Comparison of ENCODE assay signal across 1 cellular context in the genomic region with DNA sequence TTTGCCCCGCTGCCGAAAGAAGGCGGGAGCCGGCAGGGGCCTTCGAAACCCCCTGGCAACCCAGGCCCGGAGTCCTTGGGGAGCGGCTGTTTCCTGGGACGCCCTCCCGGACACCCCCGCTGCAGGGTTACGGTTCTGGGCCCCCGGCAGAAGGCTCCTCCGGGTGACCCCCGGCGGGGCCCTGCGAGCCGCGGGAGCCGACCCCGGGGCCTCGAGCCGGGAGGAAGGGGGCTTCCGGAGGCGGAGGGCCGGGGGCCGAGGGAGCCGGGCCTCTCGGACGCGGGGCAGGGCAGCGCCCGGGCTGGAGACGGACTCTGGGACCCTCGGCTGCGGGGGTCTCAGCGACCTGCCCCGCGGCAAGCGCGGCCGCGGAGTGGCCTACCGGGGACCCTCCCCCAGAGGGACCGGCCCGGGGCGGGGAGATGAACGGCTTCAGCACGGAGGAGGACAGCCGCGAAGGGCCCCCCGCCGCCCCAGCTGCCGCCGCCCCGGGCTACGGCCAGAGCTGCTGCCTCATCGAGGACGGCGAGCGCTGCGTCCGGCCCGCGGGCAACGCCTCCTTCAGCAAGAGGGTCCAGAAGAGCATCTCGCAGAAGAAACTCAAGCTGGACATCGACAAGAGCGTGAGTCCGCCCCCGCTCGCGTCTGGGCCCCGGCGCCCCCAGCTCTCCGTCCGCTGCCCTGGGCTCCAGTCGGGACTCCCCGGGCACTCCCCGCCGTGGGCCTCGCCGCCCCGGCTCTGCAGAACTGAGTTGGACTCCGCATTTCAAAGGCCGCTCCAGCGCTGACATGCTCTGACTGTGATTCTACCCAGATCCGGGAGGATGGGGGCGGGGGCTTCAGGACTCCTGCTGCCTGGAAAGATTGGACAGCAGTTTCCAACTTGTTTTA.
TF ChIP-seq lines count a peak whose summit lies in the region.

No MANE protein-coding gene starts in this region.

TF ChIP-seq in HEK293, 187 proteins besides CTCF, POLR2A, EP300 and RAD21 (continued from another document):
- TF ChIP-seq, protein P1, sequence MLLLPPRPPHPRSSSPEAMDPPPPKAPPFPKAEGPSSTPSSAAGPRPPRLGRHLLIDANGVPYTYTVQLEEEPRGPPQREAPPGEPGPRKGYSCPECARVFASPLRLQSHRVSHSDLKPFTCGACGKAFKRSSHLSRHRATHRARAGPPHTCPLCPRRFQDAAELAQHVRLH (tag by site-specific recombination; IDR thresholded peaks at IDR 0.05): no peak
- TF ChIP-seq ZNF600 (tag by site-specific recombination; IDR thresholded peaks at IDR 0.05): peak; percentile 95
- TF ChIP-seq ZBTB8A (tag by site-specific recombination; IDR thresholded peaks at IDR 0.05): peak; percentile 26; the same call in 1 of the 2 replicates
- TF ChIP-seq, protein P2, sequence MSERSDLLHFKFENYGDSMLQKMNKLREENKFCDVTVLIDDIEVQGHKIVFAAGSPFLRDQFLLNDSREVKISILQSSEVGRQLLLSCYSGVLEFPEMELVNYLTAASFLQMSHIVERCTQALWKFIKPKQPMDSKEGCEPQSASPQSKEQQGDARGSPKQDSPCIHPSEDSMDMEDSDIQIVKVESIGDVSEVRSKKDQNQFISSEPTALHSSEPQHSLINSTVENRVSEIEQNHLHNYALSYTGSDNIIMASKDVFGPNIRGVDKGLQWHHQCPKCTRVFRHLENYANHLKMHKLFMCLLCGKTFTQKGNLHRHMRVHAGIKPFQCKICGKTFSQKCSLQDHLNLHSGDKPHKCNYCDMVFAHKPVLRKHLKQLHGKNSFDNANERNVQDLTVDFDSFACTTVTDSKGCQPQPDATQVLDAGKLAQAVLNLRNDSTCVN (tag by site-specific recombination; optimal IDR thresholded peaks at IDR 0.05): peak; percentile 49
- TF ChIP-seq ZNF404 (tag by site-specific recombination; IDR thresholded peaks at IDR 0.05): no peak
- TF ChIP-seq KLF9 (tag by site-specific recombination; IDR thresholded peaks at IDR 0.05; ENCODE audit: low read depth): peak; percentile 68; the same call in 1 of the 2 replicates
- TF ChIP-seq, protein P3, sequence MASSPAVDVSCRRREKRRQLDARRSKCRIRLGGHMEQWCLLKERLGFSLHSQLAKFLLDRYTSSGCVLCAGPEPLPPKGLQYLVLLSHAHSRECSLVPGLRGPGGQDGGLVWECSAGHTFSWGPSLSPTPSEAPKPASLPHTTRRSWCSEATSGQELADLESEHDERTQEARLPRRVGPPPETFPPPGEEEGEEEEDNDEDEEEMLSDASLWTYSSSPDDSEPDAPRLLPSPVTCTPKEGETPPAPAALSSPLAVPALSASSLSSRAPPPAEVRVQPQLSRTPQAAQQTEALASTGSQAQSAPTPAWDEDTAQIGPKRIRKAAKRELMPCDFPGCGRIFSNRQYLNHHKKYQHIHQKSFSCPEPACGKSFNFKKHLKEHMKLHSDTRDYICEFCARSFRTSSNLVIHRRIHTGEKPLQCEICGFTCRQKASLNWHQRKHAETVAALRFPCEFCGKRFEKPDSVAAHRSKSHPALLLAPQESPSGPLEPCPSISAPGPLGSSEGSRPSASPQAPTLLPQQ (tag by site-specific recombination; IDR thresholded peaks at IDR 0.05): 0 out of 2 replicates have a peak, but pooled peaks have one; percentile 16
- TF ChIP-seq ZNF114 (tag by site-specific recombination; IDR thresholded peaks at IDR 0.05): no peak
- peak; percentile 56; the same call in 1 of the 2 replicates for TF ChIP-seq ZEB2 (tag by site-specific recombination; IDR thresholded peaks at IDR 0.05)
- TF ChIP-seq ZFP37 (tag by site-specific recombination; IDR thresholded peaks at IDR 0.05): peak; percentile 19; the same call in 1 of the 2 replicates
- TF ChIP-seq ZNF561 (tag by site-specific recombination; IDR thresholded peaks at IDR 0.05; ENCODE audit: borderline replicate concordance): peak; percentile 49; the same call in 1 of the 2 replicates
- TF ChIP-seq ZXDB (tag by site-specific recombination; IDR thresholded peaks at IDR 0.05): peak; percentile 12; the same call in 1 of the 2 replicates
- 0 out of 2 replicates have a peak, but pooled peaks have one; percentile 21 for TF ChIP-seq KLF7 (tag by site-specific recombination; IDR thresholded peaks at IDR 0.05; ENCODE audit: borderline replicate concordance)
- TF ChIP-seq ZNF529 (tag by site-specific recombination; IDR thresholded peaks at IDR 0.05; ENCODE audit: insufficient replicate concordance): no peak
- TF ChIP-seq ZNF335 (tag by site-specific recombination; conservative IDR thresholded peaks at IDR 0.05): peak; percentile 63; the same call in 1 of the 2 replicates
- 0 out of 2 replicates have a peak, but pooled peaks have one; percentile 14 for TF ChIP-seq ZNF76 (tag by site-specific recombination; IDR thresholded peaks at IDR 0.05; ENCODE audit: borderline replicate concordance, low read depth)
- TF ChIP-seq ZSCAN16 (tag by site-specific recombination; IDR thresholded peaks at IDR 0.05): no peak
- TF ChIP-seq, protein P4, sequence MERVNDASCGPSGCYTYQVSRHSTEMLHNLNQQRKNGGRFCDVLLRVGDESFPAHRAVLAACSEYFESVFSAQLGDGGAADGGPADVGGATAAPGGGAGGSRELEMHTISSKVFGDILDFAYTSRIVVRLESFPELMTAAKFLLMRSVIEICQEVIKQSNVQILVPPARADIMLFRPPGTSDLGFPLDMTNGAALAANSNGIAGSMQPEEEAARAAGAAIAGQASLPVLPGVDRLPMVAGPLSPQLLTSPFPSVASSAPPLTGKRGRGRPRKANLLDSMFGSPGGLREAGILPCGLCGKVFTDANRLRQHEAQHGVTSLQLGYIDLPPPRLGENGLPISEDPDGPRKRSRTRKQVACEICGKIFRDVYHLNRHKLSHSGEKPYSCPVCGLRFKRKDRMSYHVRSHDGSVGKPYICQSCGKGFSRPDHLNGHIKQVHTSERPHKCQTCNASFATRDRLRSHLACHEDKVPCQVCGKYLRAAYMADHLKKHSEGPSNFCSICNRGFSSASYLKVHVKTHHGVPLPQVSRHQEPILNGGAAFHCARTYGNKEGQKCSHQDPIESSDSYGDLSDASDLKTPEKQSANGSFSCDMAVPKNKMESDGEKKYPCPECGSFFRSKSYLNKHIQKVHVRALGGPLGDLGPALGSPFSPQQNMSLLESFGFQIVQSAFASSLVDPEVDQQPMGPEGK (tag by site-specific recombination; IDR thresholded peaks at IDR 0.05): peak; percentile 62
- TF ChIP-seq KLF8 (tag by site-specific recombination; IDR thresholded peaks at IDR 0.05): 0 out of 2 replicates have a peak, but pooled peaks have one; percentile 21
- TF ChIP-seq GLIS2 (tag by site-specific recombination; IDR thresholded peaks at IDR 0.05): peak; percentile 70; the same call in 1 of the 2 replicates
- peak; percentile 45 for TF ChIP-seq SP3 (tag by site-specific recombination; IDR thresholded peaks at IDR 0.05)
- TF ChIP-seq ZIC2 (tag by site-specific recombination; IDR thresholded peaks at IDR 0.05): peak; percentile 68
- TF ChIP-seq ZNF843 (tag by site-specific recombination; IDR thresholded peaks at IDR 0.05): 0 out of 2 replicates have a peak, but pooled peaks have one; percentile 22
- peak; percentile 75; the same call in 1 of the 2 replicates for TF ChIP-seq ZNF501 (tag by site-specific recombination; IDR thresholded peaks at IDR 0.05)
- TF ChIP-seq, protein P5, sequence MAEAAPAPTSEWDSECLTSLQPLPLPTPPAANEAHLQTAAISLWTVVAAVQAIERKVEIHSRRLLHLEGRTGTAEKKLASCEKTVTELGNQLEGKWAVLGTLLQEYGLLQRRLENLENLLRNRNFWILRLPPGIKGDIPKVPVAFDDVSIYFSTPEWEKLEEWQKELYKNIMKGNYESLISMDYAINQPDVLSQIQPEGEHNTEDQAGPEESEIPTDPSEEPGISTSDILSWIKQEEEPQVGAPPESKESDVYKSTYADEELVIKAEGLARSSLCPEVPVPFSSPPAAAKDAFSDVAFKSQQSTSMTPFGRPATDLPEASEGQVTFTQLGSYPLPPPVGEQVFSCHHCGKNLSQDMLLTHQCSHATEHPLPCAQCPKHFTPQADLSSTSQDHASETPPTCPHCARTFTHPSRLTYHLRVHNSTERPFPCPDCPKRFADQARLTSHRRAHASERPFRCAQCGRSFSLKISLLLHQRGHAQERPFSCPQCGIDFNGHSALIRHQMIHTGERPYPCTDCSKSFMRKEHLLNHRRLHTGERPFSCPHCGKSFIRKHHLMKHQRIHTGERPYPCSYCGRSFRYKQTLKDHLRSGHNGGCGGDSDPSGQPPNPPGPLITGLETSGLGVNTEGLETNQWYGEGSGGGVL (tag by site-specific recombination; IDR thresholded peaks at IDR 0.05): 0 out of 2 replicates have a peak, but pooled peaks have one; percentile 25
- peak; percentile 20; the same call in 1 of the 2 replicates for TF ChIP-seq SP7 (tag by site-specific recombination; IDR thresholded peaks at IDR 0.05)
- TF ChIP-seq, protein P6, sequence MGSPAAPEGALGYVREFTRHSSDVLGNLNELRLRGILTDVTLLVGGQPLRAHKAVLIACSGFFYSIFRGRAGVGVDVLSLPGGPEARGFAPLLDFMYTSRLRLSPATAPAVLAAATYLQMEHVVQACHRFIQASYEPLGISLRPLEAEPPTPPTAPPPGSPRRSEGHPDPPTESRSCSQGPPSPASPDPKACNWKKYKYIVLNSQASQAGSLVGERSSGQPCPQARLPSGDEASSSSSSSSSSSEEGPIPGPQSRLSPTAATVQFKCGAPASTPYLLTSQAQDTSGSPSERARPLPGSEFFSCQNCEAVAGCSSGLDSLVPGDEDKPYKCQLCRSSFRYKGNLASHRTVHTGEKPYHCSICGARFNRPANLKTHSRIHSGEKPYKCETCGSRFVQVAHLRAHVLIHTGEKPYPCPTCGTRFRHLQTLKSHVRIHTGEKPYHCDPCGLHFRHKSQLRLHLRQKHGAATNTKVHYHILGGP (tag by site-specific recombination; IDR thresholded peaks at IDR 0.05): no peak
- TF ChIP-seq, protein P7, sequence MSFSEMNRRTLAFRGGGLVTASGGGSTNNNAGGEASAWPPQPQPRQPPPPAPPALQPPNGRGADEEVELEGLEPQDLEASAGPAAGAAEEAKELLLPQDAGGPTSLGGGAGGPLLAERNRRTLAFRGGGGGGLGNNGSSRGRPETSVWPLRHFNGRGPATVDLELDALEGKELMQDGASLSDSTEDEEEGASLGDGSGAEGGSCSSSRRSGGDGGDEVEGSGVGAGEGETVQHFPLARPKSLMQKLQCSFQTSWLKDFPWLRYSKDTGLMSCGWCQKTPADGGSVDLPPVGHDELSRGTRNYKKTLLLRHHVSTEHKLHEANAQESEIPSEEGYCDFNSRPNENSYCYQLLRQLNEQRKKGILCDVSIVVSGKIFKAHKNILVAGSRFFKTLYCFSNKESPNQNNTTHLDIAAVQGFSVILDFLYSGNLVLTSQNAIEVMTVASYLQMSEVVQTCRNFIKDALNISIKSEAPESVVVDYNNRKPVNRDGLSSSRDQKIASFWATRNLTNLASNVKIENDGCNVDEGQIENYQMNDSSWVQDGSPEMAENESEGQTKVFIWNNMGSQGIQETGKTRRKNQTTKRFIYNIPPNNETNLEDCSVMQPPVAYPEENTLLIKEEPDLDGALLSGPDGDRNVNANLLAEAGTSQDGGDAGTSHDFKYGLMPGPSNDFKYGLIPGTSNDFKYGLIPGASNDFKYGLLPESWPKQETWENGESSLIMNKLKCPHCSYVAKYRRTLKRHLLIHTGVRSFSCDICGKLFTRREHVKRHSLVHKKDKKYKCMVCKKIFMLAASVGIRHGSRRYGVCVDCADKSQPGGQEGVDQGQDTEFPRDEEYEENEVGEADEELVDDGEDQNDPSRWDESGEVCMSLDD (tag by site-specific recombination; IDR thresholded peaks at IDR 0.05): 0 out of 2 replicates have a peak, but pooled peaks have one; percentile 29
- peak; percentile 64; the same call in 1 of the 2 replicates for TF ChIP-seq SP2 (tag by site-specific recombination; IDR thresholded peaks at IDR 0.05)
- TF ChIP-seq BCL11A (tag by site-specific recombination; IDR thresholded peaks at IDR 0.05; ENCODE audit: low read depth): 0 out of 2 replicates have a peak, but pooled peaks have one; percentile 42
